Comparison of ENCODE assay signal across 8 cellular contexts in genomic region chr2:218186355-218186766, GRCh38. TPM values are rescaled to one million over a fixed set of nuclear protein-coding genes. Genes with fewer than 3 reads are reported as not detected.
DNase-seq lines count a peak whose midpoint lies in the region; ATAC-seq and TF ChIP-seq lines count a peak whose summit lies in the region.

No MANE protein-coding gene starts in this region.

- no peaks in the 10 kb centered on the region for H3K4me1 ChIP-seq in right lobe of liver

- H3K9me3 ChIP-seq in right lobe of liver = no peaks in the 10 kb centered on the region

- TF ChIP-seq CTCF in choroid plexus epithelial cell (conservative IDR thresholded peaks at IDR 0.05; ENCODE audit: low read depth, low read length) = peak; percentile 90
- TF ChIP-seq CTCF in right lobe of liver (IDR thresholded peaks at IDR 0.05) = peak; percentile 78 to 86 (median 80)

- no peaks in the 10 kb centered on the region for H3K36me3 ChIP-seq in right lobe of liver

- intact Hi-C loops in right lobe of liver (cut with DNase I) = loop anchor here in 1 of 2 donors (10.0 kb wide), 1 partner anchor 198 kb away; the partner anchor contains the start of gene SLC11A1

- ATAC-seq in HG02571 (IDR thresholded peaks at IDR 0.05; ENCODE audit: unreplicated experiment) = peak; percentile 54
- ATAC-seq in right lobe of liver = peak; percentile 95 to 99 (median 97)
- no peak for ATAC-seq in HG03039 (IDR thresholded peaks at IDR 0.05; ENCODE audit: unreplicated experiment)

- H3K27me3 ChIP-seq in right lobe of liver = no peaks in the 10 kb centered on the region

- H3K4me3 ChIP-seq in choroid plexus epithelial cell (ENCODE audit: low read depth, low read length) = no peak overlapping the region
- H3K4me3 ChIP-seq in right lobe of liver = no peak overlapping the region

- DNase-seq in D341Med (ENCODE audit: low spot score) = peak; percentile 79
- peak; percentile 64 for DNase-seq in NCI-H345 treated with DMSO at 0.1 percent for 48 hours (lab: John Stamatoyannopoulos, UW; ENCODE audit: unreplicated experiment)
- peak; percentile 56 for DNase-seq in activated CD4-positive, alpha-beta T cell treated with anti-CD3 and anti-CD28 coated beads for 1 hour
- DNase-seq in choroid plexus epithelial cell (ENCODE audit: low read depth) = peak; percentile 86
- DNase-seq in right lobe of liver = peak in 2 of 3 donors; percentile 55 to 62
- DNase-seq in stimulated activated CD4-positive, alpha-beta T cell treated with anti-CD3 and anti-CD28 coated beads, Interleukin-4, amount 100 ng/mL, for 1 hour = peak; percentile 67

- TF ChIP-seq POLR2A in right lobe of liver (IDR thresholded peaks at IDR 0.05) = no peak

- no peak overlapping the region for H3K27ac ChIP-seq in right lobe of liver

- WGBS in right lobe of liver (ENCODE audit: insufficient coverage, low coverage, low lambda C conversion rate, missing lambda C conversion rate) = 34% methylated on average over 8 of the region's 8 CpGs

RNA-seq across cellular contexts. Expression of gene CXCR1, which starts 19.6 kb away (rescaled TPM):
- 1 to 10 TPM in 2 of 6 experiments, under 1 TPM in 4; 0.40 to 1.6 (median 0.74) TPM for total RNA-seq in right lobe of liver

RNA-seq across cellular contexts. Expression of gene ARPC2, which starts 30.6 kb away (rescaled TPM):
- 100 to 1,000 TPM in 1 of 6 experiments, 10 to 100 TPM in 5; 54.9 to 110 (median 78.1) TPM for total RNA-seq in right lobe of liver
